18 cellular contexts compared by ENCODE assay signal in genomic region chr10:12690525-12691139, GRCh38.
DNase-seq lines count a peak whose midpoint lies in the region; ATAC-seq and TF ChIP-seq lines count a peak whose summit lies in the region.
"Had no signal": no experiment of that assay in that cellular context is flagged by ENCODE, and none has a peak within 500 bp of the region (broad histone marks: within the 10 kb centered on the region; RNA-seq: fewer than 3 reads in every experiment).

No MANE protein-coding gene starts in this region.

- TF ChIP-seq EP300 in gastroesophageal sphincter (IDR thresholded peaks at IDR 0.05): no peak

- ATAC-seq in gastroesophageal sphincter (no peak), GM21786 (IDR thresholded peaks at IDR 0.05; ENCODE audit: unreplicated experiment) (no peak)

- TF ChIP-seq CTCF in gastroesophageal sphincter (IDR thresholded peaks at IDR 0.05) (no peak), type B pancreatic cell (conservative IDR thresholded peaks at IDR 0.05) (no peak)

- H3K9me3 ChIP-seq in gastroesophageal sphincter: no peaks in the 10 kb centered on the region
- H3K9me3 ChIP-seq: prostate gland had no signal

- H3K4me1 Mint-ChIP-seq in type B pancreatic cell (ENCODE audit: unreplicated experiment): peaks cover 14% of the 10 kb centered on the region

- H3K27ac Mint-ChIP-seq in type B pancreatic cell: no peak overlapping the region

- WGBS in gastroesophageal sphincter (ENCODE audit: low coverage in 1 of 2), 2 donors: 35 to 46% methylated on average over 7 to 8 of the region's 10 CpGs

- no peak overlapping the region for H3K4me3 Mint-ChIP-seq in type B pancreatic cell

- no peaks in the 10 kb centered on the region for H3K27me3 Mint-ChIP-seq in type B pancreatic cell

- H3K27me3 ChIP-seq in gastroesophageal sphincter: no peaks in the 10 kb centered on the region

- no peak for TF ChIP-seq POLR2A in gastroesophageal sphincter (IDR thresholded peaks at IDR 0.05)

- peaks cover 0 to 10% (median 0%) of the 10 kb centered on the region in 3 donors for H3K4me1 ChIP-seq in gastroesophageal sphincter
- H3K4me1 ChIP-seq: prostate gland had no signal

- no peaks in the 10 kb centered on the region for H3K36me3 ChIP-seq in gastroesophageal sphincter
- H3K36me3 ChIP-seq: prostate gland had no signal

- peak; percentile 22 for DNase-seq in NCI-H2107 treated with DMSO at 0.1 percent for 48 hours (lab: John Stamatoyannopoulos, UW; ENCODE audit: unreplicated experiment)
- no peak for DNase-seq in NCI-H2107 (lab: John Stamatoyannopoulos, UW)
- DNase-seq in NCI-H345 treated with DMSO at 0.1 percent for 48 hours (lab: John Stamatoyannopoulos, UW; ENCODE audit: unreplicated experiment): peak; percentile 33
- peak; percentile 73 for DNase-seq in renal cortical epithelial cell (ENCODE audit: low read depth)
- DNase-seq in type B pancreatic cell (ENCODE audit: extremely low spot score, unreplicated experiment): no peak
- DNase-seq in kidney glomerular epithelial cell (lab: John Stamatoyannopoulos, UW): no peak
- DNase-seq: 8988T; activated gamma-delta T cell; aorta; GDM1; GM23248; MV-4-11; NCI-H526; RPMI8226; stimulated activated CD8-positive, alpha-beta memory T cell treated with anti-CD3 and anti-CD28 coated beads, Interleukin-4, amount 100 ng/mL, for 48 hours had no signal

- no peak overlapping the region for H3K4me3 ChIP-seq in gastroesophageal sphincter
- H3K4me3 ChIP-seq: GM23248, prostate gland had no signal

- no peaks in the 10 kb centered on the region for H3K36me3 Mint-ChIP-seq in type B pancreatic cell

- no peaks in the 10 kb centered on the region for H3K9me3 Mint-ChIP-seq in type B pancreatic cell

- peak overlapping the region in 3 of 4 donors; percentile 4 to 33 (median 32) for H3K27ac ChIP-seq in gastroesophageal sphincter
- H3K27ac ChIP-seq: GM23248, prostate gland had no signal

Comparison
In these comparisons a context has a peak if more than half of its experiments do, and no peak if none do; other contexts are left out.
1. DNase-seq: peak in NCI-H2107 treated with DMSO at 0.1 percent for 48 hours (single experiment), NCI-H345 treated with DMSO at 0.1 percent for 48 hours (single experiment) and renal cortical epithelial cell (single experiment); none in NCI-H2107 (single experiment), type B pancreatic cell (single experiment) and kidney glomerular epithelial cell (single experiment).